ENCODE assay signal across 10 cellular contexts in the genomic region with DNA sequence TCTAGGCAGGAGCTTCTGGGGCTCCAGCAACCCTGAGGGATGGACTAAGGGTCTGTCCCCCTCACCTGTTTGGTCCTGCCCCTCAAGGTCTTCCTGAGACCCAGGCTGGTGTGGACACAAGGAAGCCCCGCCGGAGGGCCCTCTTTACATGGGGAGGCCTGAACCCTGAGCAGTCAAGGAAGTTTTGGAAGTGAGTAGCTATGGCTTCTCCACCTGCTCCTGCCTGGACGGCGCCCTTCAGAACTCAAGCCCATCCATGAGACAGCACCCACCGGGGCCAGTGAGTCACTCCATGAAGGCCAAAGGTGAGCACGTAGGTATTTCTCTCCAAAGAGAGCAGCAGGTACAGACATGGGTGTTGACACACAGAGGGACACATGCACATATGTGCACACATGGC.
"Had no signal": no experiment of that assay in that cellular context is flagged by ENCODE, and none has a peak within 500 bp of the region (broad histone marks: within the 10 kb centered on the region; RNA-seq: fewer than 3 reads in every experiment).

No MANE protein-coding gene starts in this region.

- H3K36me3 ChIP-seq: heart right ventricle, thyroid gland had no signal

- H3K9me3 Mint-ChIP-seq: mesothelial cell of epicardium; T-helper 1 cell treated with Interleukin-12 subunit alpha and Interleukin-12 subunit beta and Interleukin-4 antibody, amounts not matched to agents 30 μg/mL and 1 μg/mL, for 36 hours had no signal

- H3K27me3 ChIP-seq: thyroid gland had no signal

- H3K27me3 Mint-ChIP-seq: activated CD4-positive, alpha-beta T cell treated with anti-CD3 and anti-CD28 coated beads, Interleukin-2, amount 10 ng/mL, durations not matched to agents 7 days and 5 days had no signal

- H3K4me3 ChIP-seq: heart right ventricle, skin epidermis, thyroid gland had no signal

- H3K9me3 ChIP-seq: thyroid gland had no signal

- H3K36me3 Mint-ChIP-seq: mesothelial cell of epicardium, WTC11 had no signal

- ATAC-seq: heart right ventricle, SK-N-SH treated with all-trans-retinoic acid at 6 μM for 48 hours had no signal

- DNase-seq: activated CD4-positive, alpha-beta T cell treated with anti-CD3 and anti-CD28 coated beads, Interleukin-2, amount 10 ng/mL, durations not matched to agents 7 days and 5 days; activated gamma-delta T cell treated with Interleukin-2 at 50 U/mL for 16 hours; heart right ventricle; SHP77 had no signal

- H3K27ac ChIP-seq: heart right ventricle, skin epidermis, thyroid gland had no signal

- H3K4me3 Mint-ChIP-seq: activated CD4-positive, alpha-beta T cell treated with anti-CD3 and anti-CD28 coated beads, Interleukin-2, amount 10 ng/mL, durations not matched to agents 7 days and 5 days; mesothelial cell of epicardium; T-helper 1 cell treated with Interleukin-12 subunit alpha and Interleukin-12 subunit beta and Interleukin-4 antibody, amounts not matched to agents 30 μg/mL and 1 μg/mL, for 36 hours; WTC11 had no signal

- H3K27ac Mint-ChIP-seq: activated CD4-positive, alpha-beta T cell treated with anti-CD3 and anti-CD28 coated beads, Interleukin-2, amount 10 ng/mL, durations not matched to agents 7 days and 5 days; mesothelial cell of epicardium; T-helper 1 cell treated with Interleukin-12 subunit alpha and Interleukin-12 subunit beta and Interleukin-4 antibody, amounts not matched to agents 30 μg/mL and 1 μg/mL, for 36 hours; WTC11 had no signal
